Comparison of ENCODE assay signal across 7 cellular contexts in genomic region chr1:167722870-167723251, GRCh38. TPM values are rescaled to one million over a fixed set of nuclear protein-coding genes. Genes with fewer than 3 reads are reported as not detected.
DNase-seq lines count a peak whose midpoint lies in the region; ATAC-seq, FAIRE-seq and TF ChIP-seq lines count a peak whose summit lies in the region.

No MANE protein-coding gene starts in this region.

- peak overlapping the region; percentile 87 for H3K27ac ChIP-seq in VCaP
- H3K27ac ChIP-seq in small intestine (ENCODE audit: low read depth in 1 of 2, low read length in 1 of 2): peak overlapping the region in 1 of 2 donors; percentile 92

- H3K9me3 ChIP-seq in HAP-1: no peaks in the 10 kb centered on the region
- no peaks in the 10 kb centered on the region for H3K9me3 ChIP-seq in small intestine (ENCODE audit: control insufficient read depth, low read depth)

- peaks cover 17% of the 10 kb centered on the region for H3K4me1 ChIP-seq in HAP-1
- H3K4me1 ChIP-seq in small intestine (ENCODE audit: control insufficient read depth in 2 of 2, insufficient read depth in 1 of 2, low read depth in 1 of 2, low read length in 1 of 2): peaks cover 0 to 8% of the 10 kb centered on the region in 2 donors

- H3K4me1 Mint-ChIP-seq in glutamatergic neuron (ENCODE audit: low read depth, unreplicated experiment): peaks cover 48% of the 10 kb centered on the region

- no peaks in the 10 kb centered on the region for H3K36me3 Mint-ChIP-seq in glutamatergic neuron (ENCODE audit: unreplicated experiment)

- 6 to 22% (median 15%) methylated on average over 4 of the region's 4 CpGs for WGBS in small intestine, 3 donors

- peak overlapping the region; percentile 82 for H3K4me3 ChIP-seq in HAP-1
- peak overlapping the region; percentile 78 to 97 for H3K4me3 ChIP-seq in small intestine (ENCODE audit: low read depth in 1 of 2, low read length in 2 of 2)

- no peak for FAIRE-seq in small intestine (lab: Jason Lieb, UNC)

- H3K27me3 ChIP-seq in HAP-1 (ENCODE audit: low read depth): no peaks in the 10 kb centered on the region
- no peaks in the 10 kb centered on the region for H3K27me3 ChIP-seq in small intestine (ENCODE audit: control insufficient read depth in 2 of 2, insufficient read depth in 2 of 2, low read length in 2 of 2)

- H3K4me3 Mint-ChIP-seq in glutamatergic neuron (ENCODE audit: unreplicated experiment): peak overlapping the region; percentile 90

- peaks cover 3% of the 10 kb centered on the region for H3K9me3 Mint-ChIP-seq in glutamatergic neuron (ENCODE audit: unreplicated experiment)

- H3K36me3 ChIP-seq in HAP-1 (replicated peaks) (no peaks in the 10 kb centered on the region; the same call in none of the 2 replicates), small intestine (ENCODE audit: control insufficient read depth in 2 of 2, insufficient read depth in 2 of 2, low read length in 2 of 2) (peaks cover 0 to 2% of the 10 kb centered on the region in 2 donors)

- H3K27me3 Mint-ChIP-seq in glutamatergic neuron (ENCODE audit: unreplicated experiment): peaks cover 7% of the 10 kb centered on the region

- TF ChIP-seq CTCF in VCaP (conservative IDR thresholded peaks at IDR 0.05) (no peak), glutamatergic neuron (IDR thresholded peaks at IDR 0.05; ENCODE audit: partially characterized antibody, unreplicated experiment) (no peak)

- in situ Hi-C loops in HAP-1 (cut with MboI; ENCODE audit: low sequenced_read_pairs): no loop called here

- no peak for DNase-seq in HAP-1 (ENCODE audit: low spot score in 2 of 2)
- no peak for DNase-seq in glutamatergic neuron
- no peak for DNase-seq in small intestine
- DNase-seq in stimulated activated CD4-positive, alpha-beta T cell treated with anti-CD3 and anti-CD28 coated beads, Interleukin-2, amount 100 ng/mL, for 48 hours: no peak
- DNase-seq in glomerular visceral epithelial cell (ENCODE audit: extremely low spot score): no peak

- peak overlapping the region; percentile 67 for H3K27ac Mint-ChIP-seq in glutamatergic neuron (ENCODE audit: unreplicated experiment)

- ATAC-seq in HG03571 (IDR thresholded peaks at IDR 0.05; ENCODE audit: unreplicated experiment): no peak

RNA-seq across cellular contexts. Expression of gene MPZL1, which starts 1.1 kb away (rescaled TPM):
- total RNA-seq in glutamatergic neuron (ENCODE audit: unreplicated experiment): 149 TPM
- polyA plus RNA-seq in small intestine: 10 to 100 TPM in 1 of 3 donors, 1 to 10 TPM in 2; 8.1 to 54.1 (median 8.6) TPM
